Comparison of ENCODE assay signal across 21 cellular contexts in genomic region chr17:45404870-45405249, GRCh38. TPM values are rescaled to one million over a fixed set of nuclear protein-coding genes. Genes with fewer than 3 reads are reported as not detected.
DNase-seq lines count a peak whose midpoint lies in the region; ATAC-seq lines count a peak whose summit lies in the region.
"Had no signal": no experiment of that assay in that cellular context is flagged by ENCODE, and none has a peak within 500 bp of the region (broad histone marks: within the 10 kb centered on the region; RNA-seq: fewer than 3 reads in every experiment).

No MANE protein-coding gene starts in this region.

- no peak for DNase-seq in activated naive CD8-positive, alpha-beta T cell treated with anti-CD3 and anti-CD28 coated beads, Interleukin-2, amount 50 U/mL, for 24 hours
- DNase-seq in natural killer cell treated with Interleukin-12 subunit alpha and Interleukin-12 subunit beta and Interleukin-15 and Interleukin-18, amount 100 ng/mL, for 72 hours (ENCODE audit: low spot score), result peak; percentile 45
- DNase-seq in COLO668 (lab: John Stamatoyannopoulos, UW; ENCODE audit: unreplicated experiment) (no peak), mesenteric fat pad (ENCODE audit: low spot score) (no peak)
- DNase-seq: activated CD4-positive, alpha-beta T cell treated with anti-CD3 and anti-CD28 coated beads, Interleukin-2, amount 50 U/mL, for 1 hour; activated naive CD4-positive, alpha-beta T cell; activated T-cell treated with anti-CD3 and anti-CD28 coated beads for 4 hours; cerebellar nuclear complex; effector memory CD4-positive, alpha-beta T cell; NCI-H146; NCI-H748 treated with DMSO at 0.1 percent for 48 hours; SHP77; stimulated activated CD4-positive, alpha-beta T cell treated with anti-CD3 and anti-CD28 coated beads, Interleukin-2, amount 100 ng/mL, for 48 hours; stomach had no signal

- no peaks in the 10 kb centered on the region for H3K36me3 ChIP-seq in ectodermal cell (ENCODE audit: control insufficient read depth, insufficient read depth, low read length)

- H3K9me3 ChIP-seq in ectodermal cell (ENCODE audit: control insufficient read depth, low read length), result no peaks in the 10 kb centered on the region
- H3K9me3 ChIP-seq: A549, BLaER1, prostate gland, stomach had no signal

- no peaks in the 10 kb centered on the region for H3K27me3 Mint-ChIP-seq in activated naive CD8-positive, alpha-beta T cell
- H3K27me3 Mint-ChIP-seq in activated naive CD8-positive, alpha-beta T cell treated with anti-CD3 and anti-CD28 coated beads, Interleukin-2, amount 50 U/mL, for 24 hours, result no peaks in the 10 kb centered on the region
- no peaks in the 10 kb centered on the region for H3K27me3 Mint-ChIP-seq in natural killer cell treated with Interleukin-12 subunit alpha and Interleukin-12 subunit beta and Interleukin-15 and Interleukin-18, amount 100 ng/mL, for 72 hours

- peak overlapping the region; percentile 50 for H3K27ac Mint-ChIP-seq in activated naive CD8-positive, alpha-beta T cell
- H3K27ac Mint-ChIP-seq in activated naive CD8-positive, alpha-beta T cell treated with anti-CD3 and anti-CD28 coated beads, Interleukin-2, amount 50 U/mL, for 24 hours, result no peak overlapping the region
- H3K27ac Mint-ChIP-seq in natural killer cell treated with Interleukin-12 subunit alpha and Interleukin-12 subunit beta and Interleukin-15 and Interleukin-18, amount 100 ng/mL, for 72 hours, result peak overlapping the region in 1 of 2 donors; percentile 65

- H3K4me1 ChIP-seq in ectodermal cell (ENCODE audit: control insufficient read depth, insufficient read depth, low read length), result peaks cover 26% of the 10 kb centered on the region
- H3K4me1 ChIP-seq: prostate gland had no signal

- no peaks in the 10 kb centered on the region for H3K9me3 Mint-ChIP-seq in activated naive CD8-positive, alpha-beta T cell (ENCODE audit: low read depth)
- no peaks in the 10 kb centered on the region for H3K9me3 Mint-ChIP-seq in activated naive CD8-positive, alpha-beta T cell treated with anti-CD3 and anti-CD28 coated beads, Interleukin-2, amount 50 U/mL, for 24 hours
- H3K9me3 Mint-ChIP-seq in natural killer cell treated with Interleukin-12 subunit alpha and Interleukin-12 subunit beta and Interleukin-15 and Interleukin-18, amount 100 ng/mL, for 72 hours, result no peaks in the 10 kb centered on the region

- H3K4me3 ChIP-seq in ectodermal cell (ENCODE audit: insufficient read depth, low read depth, low read length), result peak overlapping the region; percentile 15
- H3K4me3 ChIP-seq: A549, BLaER1, prostate gland had no signal

- no peak overlapping the region for H3K27ac ChIP-seq in ectodermal cell (ENCODE audit: insufficient read depth, low read depth, low read length, poor library complexity, severe bottlenecking)
- H3K27ac ChIP-seq: prostate gland, stomach had no signal

- H3K4me3 Mint-ChIP-seq in activated naive CD8-positive, alpha-beta T cell, result no peak overlapping the region
- no peak overlapping the region for H3K4me3 Mint-ChIP-seq in activated naive CD8-positive, alpha-beta T cell treated with anti-CD3 and anti-CD28 coated beads, Interleukin-2, amount 50 U/mL, for 24 hours
- no peak overlapping the region for H3K4me3 Mint-ChIP-seq in natural killer cell treated with Interleukin-12 subunit alpha and Interleukin-12 subunit beta and Interleukin-15 and Interleukin-18, amount 100 ng/mL, for 72 hours

- ATAC-seq in activated naive CD8-positive, alpha-beta T cell treated with anti-CD3 and anti-CD28 coated beads, Interleukin-2, amount 50 U/mL, for 24 hours, result no peak
- no peak for ATAC-seq in natural killer cell treated with Interleukin-12 subunit alpha and Interleukin-12 subunit beta and Interleukin-15 and Interleukin-18, amount 100 ng/mL, for 72 hours
- ATAC-seq in HG03045 (IDR thresholded peaks at IDR 0.05; ENCODE audit: unreplicated experiment) (no peak), GM19328 (IDR thresholded peaks at IDR 0.05; ENCODE audit: unreplicated experiment) (no peak)

- H3K36me3 Mint-ChIP-seq in activated naive CD8-positive, alpha-beta T cell, result peaks cover 5% of the 10 kb centered on the region
- H3K36me3 Mint-ChIP-seq in activated naive CD8-positive, alpha-beta T cell treated with anti-CD3 and anti-CD28 coated beads, Interleukin-2, amount 50 U/mL, for 24 hours (ENCODE audit: low read depth), result peaks cover 16% of the 10 kb centered on the region
- peaks cover 7% of the 10 kb centered on the region for H3K36me3 Mint-ChIP-seq in natural killer cell treated with Interleukin-12 subunit alpha and Interleukin-12 subunit beta and Interleukin-15 and Interleukin-18, amount 100 ng/mL, for 72 hours

- no peaks in the 10 kb centered on the region for H3K27me3 ChIP-seq in ectodermal cell (ENCODE audit: control insufficient read depth, insufficient read depth, low read length, poor library complexity, severe bottlenecking)
- H3K27me3 ChIP-seq: BLaER1, stomach had no signal

- peaks cover 28% of the 10 kb centered on the region for H3K4me1 Mint-ChIP-seq in activated naive CD8-positive, alpha-beta T cell (ENCODE audit: low read depth)
- peaks cover 28% of the 10 kb centered on the region for H3K4me1 Mint-ChIP-seq in activated naive CD8-positive, alpha-beta T cell treated with anti-CD3 and anti-CD28 coated beads, Interleukin-2, amount 50 U/mL, for 24 hours
- H3K4me1 Mint-ChIP-seq in natural killer cell treated with Interleukin-12 subunit alpha and Interleukin-12 subunit beta and Interleukin-15 and Interleukin-18, amount 100 ng/mL, for 72 hours (ENCODE audit: low read depth in 2 of 2), result peaks cover 27 to 38% of the 10 kb centered on the region in 2 donors

- WGBS in ectodermal cell, 2 experiments, result 65% methylated on average over 14 of the region's 14 CpGs

RNA-seq across cellular contexts. Expression of gene ARHGAP27, which starts 27.8 kb away (rescaled TPM):
- 2.2 TPM for polyA plus RNA-seq in ectodermal cell (2013, experiment 1 of 4)
- 3.2 TPM for polyA plus RNA-seq in ectodermal cell (2013, experiment 2 of 4)
- polyA plus RNA-seq in ectodermal cell (2013, experiment 3 of 4), result 3.1 TPM
- polyA plus RNA-seq in ectodermal cell (2013, experiment 4 of 4), result 1.6 TPM
- total RNA-seq in natural killer cell treated with Interleukin-12 subunit alpha and Interleukin-12 subunit beta and Interleukin-15 and Interleukin-18, amount 100 ng/mL, for 72 hours, result 100 to 1,000 TPM in 1 of 2 donors, 10 to 100 TPM in 1; 79.1 to 102 TPM
- 27.3 TPM for total RNA-seq in mesenteric fat pad
